ENCODE assay signal across 21 cellular contexts in the genomic region with DNA sequence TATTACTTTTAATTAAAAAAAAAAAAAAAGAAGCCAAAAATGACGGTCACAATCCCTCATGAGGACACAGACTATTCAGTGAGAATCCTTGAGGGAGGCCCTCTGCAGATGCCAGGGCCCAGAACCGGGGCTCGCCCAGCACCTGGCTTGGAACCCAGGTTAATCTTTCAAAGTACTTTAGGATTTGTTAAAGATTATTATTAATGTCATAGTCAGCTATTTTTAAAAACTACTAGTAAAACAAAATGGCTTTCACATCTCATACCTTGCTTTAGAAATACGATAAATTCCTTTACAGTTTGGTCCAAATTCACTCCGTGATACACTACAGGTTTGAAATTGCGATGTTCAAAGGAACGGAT. TPM values are rescaled to one million over a fixed set of nuclear protein-coding genes. Genes with fewer than 3 reads are reported as not detected.
DNase-seq lines count a peak whose midpoint lies in the region; ATAC-seq, FAIRE-seq and TF ChIP-seq lines count a peak whose summit lies in the region.
"Had no signal": no experiment of that assay in that cellular context is flagged by ENCODE, and none has a peak within 500 bp of the region (broad histone marks: within the 10 kb centered on the region; RNA-seq: fewer than 3 reads in every experiment).

No MANE protein-coding gene starts in this region.

- no peaks in the 10 kb centered on the region for H3K36me3 Mint-ChIP-seq in activated naive CD8-positive, alpha-beta T cell treated with anti-CD3 and anti-CD28 coated beads, Interleukin-2, amount 50 U/mL, for 24 hours (ENCODE audit: low read depth)

- POLR2A ChIA-PET in A549 (lab: Yijun Ruan, JAX) = no interaction called here

- H3K27ac ChIP-seq in A549 (no peak overlapping the region), thyroid gland (no peak overlapping the region)
- H3K27ac ChIP-seq: left ventricle myocardium inferior, neutrophil had no signal

- no peaks in the 10 kb centered on the region for H3K4me1 ChIP-seq in A549
- H3K4me1 ChIP-seq in thyroid gland = no peaks in the 10 kb centered on the region

- TF ChIP-seq CTCF in A549 (IDR thresholded peaks at IDR 0.05) (no peak), thyroid gland (IDR thresholded peaks at IDR 0.05) (no peak)

- TF ChIP-seq POLR2A in A549 (IDR thresholded peaks at IDR 0.05; ENCODE audit: low read length) (no peak), thyroid gland (IDR thresholded peaks at IDR 0.05) (no peak)

- H3K9me3 Mint-ChIP-seq in activated naive CD8-positive, alpha-beta T cell treated with anti-CD3 and anti-CD28 coated beads, Interleukin-2, amount 50 U/mL, for 24 hours = no peaks in the 10 kb centered on the region
- H3K9me3 Mint-ChIP-seq: CD4-positive, alpha-beta memory T cell had no signal

- H3K27me3 ChIP-seq in thyroid gland = no peaks in the 10 kb centered on the region
- H3K27me3 ChIP-seq: neutrophil had no signal

- peaks cover 23% of the 10 kb centered on the region for H3K4me1 Mint-ChIP-seq in activated naive CD8-positive, alpha-beta T cell treated with anti-CD3 and anti-CD28 coated beads, Interleukin-2, amount 50 U/mL, for 24 hours

- intact Hi-C loops in thyroid gland (cut with DNase I) = no loop called here

- H3K9me3 ChIP-seq in A549 = no peaks in the 10 kb centered on the region
- no peaks in the 10 kb centered on the region for H3K9me3 ChIP-seq in thyroid gland
- H3K9me3 ChIP-seq: left ventricle myocardium inferior, mucosa of descending colon, neutrophil had no signal

- no peaks in the 10 kb centered on the region for H3K27me3 Mint-ChIP-seq in activated naive CD8-positive, alpha-beta T cell treated with anti-CD3 and anti-CD28 coated beads, Interleukin-2, amount 50 U/mL, for 24 hours
- H3K27me3 Mint-ChIP-seq: CD4-positive, alpha-beta memory T cell had no signal

- no peak for ATAC-seq in A549
- peak; percentile 12 for ATAC-seq in GM18499 (IDR thresholded peaks at IDR 0.05; ENCODE audit: insufficient read depth, unreplicated experiment)
- peak; percentile 13 for ATAC-seq in HG03521 (IDR thresholded peaks at IDR 0.05; ENCODE audit: unreplicated experiment)
- no peak for ATAC-seq in activated naive CD8-positive, alpha-beta T cell treated with anti-CD3 and anti-CD28 coated beads, Interleukin-2, amount 50 U/mL, for 24 hours
- no peak for ATAC-seq in GM21717 (IDR thresholded peaks at IDR 0.05; ENCODE audit: unreplicated experiment)

- DNase-seq in A549 (ENCODE audit: low read depth in 1 of 2, low spot score in 1 of 2) (no peak), DMS53 treated with DMSO at 0.1 percent for 48 hours (lab: John Stamatoyannopoulos, UW; ENCODE audit: unreplicated experiment) (no peak), Ammon's horn (ENCODE audit: low spot score) (no peak), thyroid gland (no peak)
- no peak for DNase-seq in activated naive CD8-positive, alpha-beta T cell treated with anti-CD3 and anti-CD28 coated beads, Interleukin-2, amount 50 U/mL, for 24 hours
- DNase-seq: ACHN; activated CD8-positive, alpha-beta memory T cell treated with anti-CD3 and anti-CD28 coated beads, Interleukin-2, amount 50 U/mL, for 48 hours; DMS79 treated with DMSO at 0.1 percent for 48 hours; left ventricle myocardium inferior; NCI-H1694; NK-92 treated with Interleukin-12 subunit alpha and Interleukin-12 subunit beta, amount 100 ng/mL, for 24 hours; RPMI8226 had no signal

- TF ChIP-seq EP300 in A549 (IDR thresholded peaks at IDR 0.05) = no peak

- no peak for FAIRE-seq in A549 (lab: Jason Lieb, UNC)
- FAIRE-seq: H1, TTC549 had no signal

- TF ChIP-seq RAD21 in A549 (conservative IDR thresholded peaks at IDR 0.05 in 1 of 2, IDR thresholded peaks at IDR 0.05 in 1 of 2) = no peak

- peak overlapping the region; percentile 70 for H3K27ac Mint-ChIP-seq in activated naive CD8-positive, alpha-beta T cell treated with anti-CD3 and anti-CD28 coated beads, Interleukin-2, amount 50 U/mL, for 24 hours

- CTCF ChIA-PET in A549 (lab: Yijun Ruan, JAX) = interaction anchor here (0.6 kb wide), 1 partner anchor 37 kb away, joined by 3 read pairs; no protein-coding TSS in a partner anchor

- H3K4me3 Mint-ChIP-seq in activated naive CD8-positive, alpha-beta T cell treated with anti-CD3 and anti-CD28 coated beads, Interleukin-2, amount 50 U/mL, for 24 hours = no peak overlapping the region

- H3K4me3 ChIP-seq in A549 (no peak overlapping the region), thyroid gland (replicated peaks in 1 of 3) (no peak overlapping the region)
- H3K4me3 ChIP-seq: left ventricle myocardium inferior, mucosa of descending colon, smooth muscle cell had no signal

- H3K4me2 ChIP-seq in A549 = no peak overlapping the region
- H3K4me2 ChIP-seq: smooth muscle cell had no signal

- 93% methylated on average over 7 of the region's 7 CpGs for WGBS in A549 (ENCODE audit: missing lambda C conversion rate)
- 96% methylated on average over 7 of the region's 7 CpGs for WGBS in thyroid gland, 2 donors

- no peaks in the 10 kb centered on the region for H3K36me3 ChIP-seq in thyroid gland

TF ChIP-seq in A549, 52 proteins besides CTCF, POLR2A, EP300 and RAD21:
- no peak for TF ChIP-seq CHD4 (IDR thresholded peaks at IDR 0.05; ENCODE audit: borderline replicate concordance)
- TF ChIP-seq, protein P1, sequence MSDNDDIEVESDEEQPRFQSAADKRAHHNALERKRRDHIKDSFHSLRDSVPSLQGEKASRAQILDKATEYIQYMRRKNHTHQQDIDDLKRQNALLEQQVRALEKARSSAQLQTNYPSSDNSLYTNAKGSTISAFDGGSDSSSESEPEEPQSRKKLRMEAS (IDR thresholded peaks at IDR 0.05) = no peak
- TF ChIP-seq ESRRA (IDR thresholded peaks at IDR 0.05; ENCODE audit: borderline replicate concordance, low read length) = no peak
- TF ChIP-seq CBX8 (IDR thresholded peaks at IDR 0.05) = no peak
- peak; percentile 84 for TF ChIP-seq MAFK (IDR thresholded peaks at IDR 0.05; ENCODE audit: partially characterized antibody)

RNA-seq across cellular contexts. Expression of a gene that starts 27.1 kb away (rescaled TPM):
- polyA plus RNA-seq in A549 (2011; rRNA removed) = 34.3 and 38.8 TPM in 2 replicates
- polyA plus RNA-seq in A549 (2012; cell fraction: cytosol; rRNA removed) = 6.7 and 7.4 TPM in 2 replicates
- polyA plus RNA-seq in A549 (2012; cell fraction: nucleus; rRNA removed) = 1.3 and 2.4 TPM in 2 replicates
- polyA plus RNA-seq in A549 (2017; fragmentation: RNase III; extraction: RNeasy Plus Mini Kit Qiagen cat#74134 plus additional on column Dnase treatment) = 14.2 to 17.7 TPM (median 16.6 TPM) in 3 replicates
- polyA minus RNA-seq in A549 (2011; rRNA and poly(A)+ RNA removed) = 3.0 and 4.7 TPM in 2 replicates
- 10 to 100 TPM in 2 of 4 donors, 1 to 10 TPM in 2; 5.3 to 19.9 (median 13.3) TPM for total RNA-seq in thyroid gland

RNA-seq across cellular contexts. Expression of a gene that starts 27.2 kb away (rescaled TPM):
- polyA plus RNA-seq in A549 (2011; rRNA removed) = 260 and 339 TPM in 2 replicates
- polyA plus RNA-seq in A549 (2012; cell fraction: cytosol; rRNA removed) = 295 and 328 TPM in 2 replicates
- polyA plus RNA-seq in A549 (2012; cell fraction: nucleus; rRNA removed) = 73.1 and 87.0 TPM in 2 replicates
- 641 to 829 TPM (median 823 TPM) in 3 replicates for polyA plus RNA-seq in A549 (2017; fragmentation: RNase III; extraction: RNeasy Plus Mini Kit Qiagen cat#74134 plus additional on column Dnase treatment)
- polyA minus RNA-seq in A549 (2011; rRNA and poly(A)+ RNA removed) = 77.3 and 84.1 TPM in 2 replicates
- total RNA-seq in thyroid gland = 100 to 1,000 TPM in 3 of 4 donors, 10 to 100 TPM in 1; 48.1 to 166 (median 140) TPM

Comparison
In these comparisons a context has a peak if more than half of its experiments do, and no peak if none do; other contexts are left out.
1. ATAC-seq: peak in GM18499 (single experiment) and HG03521 (single experiment); none in A549 (0 of 2), activated naive CD8-positive, alpha-beta T cell treated with anti-CD3 and anti-CD28 coated beads, Interleukin-2, amount 50 U/mL, for 24 hours (single experiment) and GM21717 (single experiment).